ENCODE assay signal across 26 cellular contexts in genomic region chr1:25222606-25223005, GRCh38. TPM values are rescaled to one million over a fixed set of nuclear protein-coding genes. Genes with fewer than 3 reads are reported as not detected.
DNase-seq lines count a peak whose midpoint lies in the region; ATAC-seq, FAIRE-seq and TF ChIP-seq lines count a peak whose summit lies in the region.
"Had no signal": no experiment of that assay in that cellular context is flagged by ENCODE, and none has a peak within 500 bp of the region (broad histone marks: within the 10 kb centered on the region; RNA-seq: fewer than 3 reads in every experiment).

No MANE protein-coding gene starts in this region.

- H3K27me3 ChIP-seq in breast epithelium = no peaks in the 10 kb centered on the region
- no peaks in the 10 kb centered on the region for H3K27me3 ChIP-seq in PC-3 (ENCODE audit: low read length)
- H3K27me3 ChIP-seq in K562 (ENCODE audit: control insufficient read depth in 2 of 2, insufficient read depth in 2 of 2, low read length in 2 of 2) = no peaks in the 10 kb centered on the region
- no peaks in the 10 kb centered on the region for H3K27me3 ChIP-seq in endothelial cell of umbilical vein (ENCODE audit: control insufficient read depth in 2 of 2, insufficient read depth in 2 of 2, low read length in 2 of 2)
- H3K27me3 ChIP-seq: BE2C; BLaER1 treated with 17β-estradiol and CSF1 and Interleukin-3, amounts not matched to agents 10 nM and 100 nM had no signal

- H3K4me2 ChIP-seq in PC-3 (ENCODE audit: low read length) = no peak overlapping the region
- no peak overlapping the region for H3K4me2 ChIP-seq in K562 (ENCODE audit: insufficient read depth, low read length)
- H3K4me2 ChIP-seq in endothelial cell of umbilical vein (ENCODE audit: insufficient read depth, low read length) = no peak overlapping the region
- H3K4me2 ChIP-seq: BLaER1 treated with 17β-estradiol and CSF1 and Interleukin-3, amounts not matched to agents 10 nM and 100 nM had no signal

- TF ChIP-seq EP300 in K562 (IDR thresholded peaks at IDR 0.05; ENCODE audit: low read length) = no peak

- DNase-seq in MCF 10A (ENCODE audit: unreplicated experiment) (no peak), breast epithelium (ENCODE audit: low spot score in 2 of 2) (no peak), PC-3 (no peak), K562 (ENCODE audit: extremely low read depth in 1 of 4, low spot score in 3 of 4) (no peak), endothelial cell of umbilical vein (ENCODE audit: low read depth, low spot score) (no peak), NCI-H524 (lab: John Stamatoyannopoulos, UW) (no peak), ACHN (no peak)
- DNase-seq: AML-193; BE2C; Calu3; CD4-positive, alpha-beta T cell; CD8-positive, alpha-beta memory T cell; DMS53; DMS79 treated with DMSO at 0.1 percent for 48 hours; GF-D8; GM23248; H7; HCEC 1CT had no signal

- H3K27me3 Mint-ChIP-seq in MCF 10A (ENCODE audit: insufficient read depth, unreplicated experiment) = no peaks in the 10 kb centered on the region
- H3K27me3 Mint-ChIP-seq: CD4-positive, alpha-beta T cell; CD8-positive, alpha-beta memory T cell had no signal

- H3K4me1 ChIP-seq in breast epithelium = no peaks in the 10 kb centered on the region
- no peaks in the 10 kb centered on the region for H3K4me1 ChIP-seq in PC-3 (ENCODE audit: insufficient read depth, low read length)
- H3K4me1 ChIP-seq in K562 (replicated peaks in 1 of 2; ENCODE audit: control insufficient read depth in 2 of 2, insufficient read depth in 2 of 2, low read length in 2 of 2) = peaks cover 0 to 9% of the 10 kb centered on the region in 2 experiments; a peak in 3 of 5 replicates
- peaks cover 4% of the 10 kb centered on the region for H3K4me1 ChIP-seq in endothelial cell of umbilical vein (ENCODE audit: control insufficient read depth, extremely low read depth, insufficient read depth, low read length)
- H3K4me1 ChIP-seq: BE2C had no signal

- no peak overlapping the region for H3K27ac ChIP-seq in breast epithelium
- no peak overlapping the region for H3K27ac ChIP-seq in PC-3 (ENCODE audit: low read length)
- H3K27ac ChIP-seq in K562 (ENCODE audit: extremely low read depth, low read depth, low read length) = no peak overlapping the region
- H3K27ac ChIP-seq in endothelial cell of umbilical vein (ENCODE audit: insufficient read depth, low read depth, low read length) = no peak overlapping the region
- H3K27ac ChIP-seq: 22Rv1; BLaER1 treated with 17β-estradiol and CSF1 and Interleukin-3, amounts not matched to agents 10 nM and 100 nM; GM23248 had no signal

- TF ChIP-seq CTCF in MCF 10A (IDR thresholded peaks at IDR 0.05; ENCODE audit: unreplicated experiment) (no peak), breast epithelium (IDR thresholded peaks at IDR 0.05) (no peak), PC-3 (conservative IDR thresholded peaks at IDR 0.05; ENCODE audit: low read depth, low read length) (no peak), K562 (IDR thresholded peaks at IDR 0.05 in 2 of 3, conservative IDR thresholded peaks at IDR 0.05 in 1 of 3; ENCODE audit: insufficient read depth in 2 of 3, low read depth in 1 of 3, low read length in 3 of 3) (no peak), endothelial cell of umbilical vein (IDR thresholded peaks at IDR 0.05; ENCODE audit: extremely low read depth in 1 of 2, insufficient read depth in 1 of 2, low read depth in 1 of 2, low read length in 2 of 2) (no peak)

- no peak for TF ChIP-seq POLR2A in breast epithelium (IDR thresholded peaks at IDR 0.05)
- no peak for TF ChIP-seq POLR2A in K562 (conservative IDR thresholded peaks at IDR 0.05)
- TF ChIP-seq POLR2A in endothelial cell of umbilical vein (IDR thresholded peaks at IDR 0.05; ENCODE audit: low read depth, low read length) = no peak

- H3K9me3 ChIP-seq in breast epithelium (no peaks in the 10 kb centered on the region), PC-3 (ENCODE audit: low read length) (no peaks in the 10 kb centered on the region), K562 (replicated peaks; ENCODE audit: control insufficient read depth, insufficient read depth, low read depth, low read length) (no peaks in the 10 kb centered on the region), endothelial cell of umbilical vein (replicated peaks; ENCODE audit: control insufficient read depth, insufficient read depth, low read length) (no peaks in the 10 kb centered on the region)
- H3K9me3 ChIP-seq: BE2C; BLaER1 treated with 17β-estradiol and CSF1 and Interleukin-3, amounts not matched to agents 10 nM and 100 nM had no signal

- H3K4me1 Mint-ChIP-seq in MCF 10A (ENCODE audit: insufficient read depth, unreplicated experiment) = no peaks in the 10 kb centered on the region
- H3K4me1 Mint-ChIP-seq: CD14-positive monocyte had no signal

- H3K79me2 ChIP-seq in PC-3 (ENCODE audit: low read length) = no peaks in the 10 kb centered on the region
- H3K79me2 ChIP-seq in K562 (ENCODE audit: control insufficient read depth, insufficient read depth, low read length) = no peaks in the 10 kb centered on the region
- H3K79me2 ChIP-seq in endothelial cell of umbilical vein (ENCODE audit: control insufficient read depth, insufficient read depth, low read length) = no peaks in the 10 kb centered on the region

- CTCF ChIA-PET in MCF 10A (lab: Yijun Ruan, JAX) (interaction anchor here (0.6 to 0.7 kb wide), 2 partner anchors 39 to 186 kb away, joined by 3 read pairs; no protein-coding TSS in a partner anchor), PC-3 (lab: Charles Lee) (no interaction called here), K562 (lab: Yijun Ruan, JAX; ENCODE audit: low intra/inter-chr PET ratio) (no interaction called here), endothelial cell of umbilical vein (lab: Charles Lee) (interaction anchor here (0.6 to 2.2 kb wide), 2 partner anchors 9 to 16 kb away, joined by 4 to 5 read pairs; partner anchors contain the start of gene SYF2)

- dilution Hi-C loops in endothelial cell of umbilical vein (cut with MboI; ENCODE audit: extremely low pct_ligation_motif_present, low sequenced_read_pairs) = no loop called here

- H3F3A ChIP-seq in PC-3 (ENCODE audit: low read length, unreplicated experiment) = no peaks in the 10 kb centered on the region

- H3K36me3 ChIP-seq in breast epithelium (no peaks in the 10 kb centered on the region), PC-3 (ENCODE audit: low read depth, low read length) (peaks cover 38% of the 10 kb centered on the region), K562 (ENCODE audit: control insufficient read depth, insufficient read depth, low read length) (peaks cover 56% of the 10 kb centered on the region), endothelial cell of umbilical vein (ENCODE audit: control insufficient read depth in 2 of 2, extremely low read depth in 1 of 2, insufficient read depth in 2 of 2, low read length in 2 of 2) (peaks cover 12 to 18% of the 10 kb centered on the region in 2 experiments)
- H3K36me3 ChIP-seq: BE2C had no signal

- BruUV-seq in MCF 10A (replicated peaks; lab: Mats Ljungman, UMichigan) (TSS peak; percentile 67), PC-3 (replicated peaks; lab: Mats Ljungman, UMichigan) (TSS peak; percentile 16), K562 (replicated peaks; lab: Mats Ljungman, UMichigan) (TSS peak; percentile 21), endothelial cell of umbilical vein (replicated peaks; lab: Mats Ljungman, UMichigan) (TSS peak; percentile 17)

- no peaks in the 10 kb centered on the region for H3K9me3 Mint-ChIP-seq in MCF 10A (ENCODE audit: unreplicated experiment)
- H3K9me3 Mint-ChIP-seq: CD14-positive monocyte; CD4-positive, alpha-beta T cell; CD8-positive, alpha-beta memory T cell had no signal

- POLR2A ChIA-PET in MCF 10A (lab: Yijun Ruan, JAX) (interaction anchor here (0.9 to 1.3 kb wide), 2 partner anchors 10 to 12 kb away, joined by 3 to 8 read pairs; partner anchors contain the start of gene SYF2), PC-3 (lab: Charles Lee; ENCODE audit: unreplicated experiment) (interaction anchor here (0.6 kb wide), 1 partner anchor 147 kb away, joined by 3 read pairs; no protein-coding TSS in a partner anchor), K562 (lab: Yijun Ruan, JAX) (interaction anchor here (1.2 to 13.3 kb wide), 4 partner anchors 8 to 25 kb away, joined by 4 to 113 read pairs (median 5); partner anchors contain the start of genes RSRP1 and SYF2), endothelial cell of umbilical vein (lab: Charles Lee) (interaction anchor here (0.6 kb wide), 1 partner anchor 344 kb away, joined by 6 read pairs; no protein-coding TSS in a partner anchor)

- H4K20me1 ChIP-seq in PC-3 (ENCODE audit: low read length) = no peaks in the 10 kb centered on the region
- H4K20me1 ChIP-seq in K562 (replicated peaks; ENCODE audit: control insufficient read depth, insufficient read depth, low read length) = no peaks in the 10 kb centered on the region
- H4K20me1 ChIP-seq in endothelial cell of umbilical vein (replicated peaks; ENCODE audit: control insufficient read depth, extremely low read depth, insufficient read depth, low read length) = no peaks in the 10 kb centered on the region

- no peak overlapping the region for H3K4me3 ChIP-seq in breast epithelium
- no peak overlapping the region for H3K4me3 ChIP-seq in PC-3 (ENCODE audit: low read length)
- no peak overlapping the region for H3K4me3 ChIP-seq in K562
- no peak overlapping the region for H3K4me3 ChIP-seq in endothelial cell of umbilical vein (replicated peaks in 1 of 3; ENCODE audit: insufficient read depth in 1 of 3, low read depth in 1 of 3, low read length in 3 of 3)
- H3K4me3 ChIP-seq: BLaER1 treated with 17β-estradiol and CSF1 and Interleukin-3, amounts not matched to agents 10 nM and 100 nM; GM23248 had no signal

- no peak overlapping the region for H3K27ac Mint-ChIP-seq in MCF 10A (ENCODE audit: low read depth, unreplicated experiment)
- H3K27ac Mint-ChIP-seq: CD4-positive, alpha-beta T cell had no signal

- ATAC-seq in PC-3 = no peak
- ATAC-seq in K562 = no peak
- no peak for ATAC-seq in HG03280 (IDR thresholded peaks at IDR 0.05; ENCODE audit: unreplicated experiment)

- no peak overlapping the region for H2AFZ ChIP-seq in PC-3 (ENCODE audit: low read length)
- H2AFZ ChIP-seq in K562 (ENCODE audit: low read depth, low read length) = no peak overlapping the region
- H2AFZ ChIP-seq in endothelial cell of umbilical vein (ENCODE audit: low read depth, low read length) = no peak overlapping the region
- H2AFZ ChIP-seq: GM23248 had no signal

- no peaks in the 10 kb centered on the region for H3K9me2 ChIP-seq in PC-3 (replicated peaks; ENCODE audit: low read length)

- no peak for FAIRE-seq in K562 (lab: Jason Lieb, UNC)
- FAIRE-seq in endothelial cell of umbilical vein (lab: Jason Lieb, UNC) = no peak
- FAIRE-seq: GM12892, H1 had no signal

- 82% methylated on average over 4 of the region's 4 CpGs for WGBS in K562 (ENCODE audit: insufficient coverage, low coverage, missing lambda C conversion rate)

- H3K9ac ChIP-seq in PC-3 (ENCODE audit: low read length) (no peak overlapping the region), K562 (ENCODE audit: insufficient read depth in 1 of 2, low read depth in 2 of 2, low read length in 2 of 2) (no peak overlapping the region), endothelial cell of umbilical vein (replicated peaks; ENCODE audit: extremely low read depth, insufficient read depth, low read length) (no peak overlapping the region)
- H3K9ac ChIP-seq: BLaER1 treated with 17β-estradiol and CSF1 and Interleukin-3, amounts not matched to agents 10 nM and 100 nM; GM23248 had no signal

- TF ChIP-seq RAD21 in K562 (CRISPR knock-in tag; conservative IDR thresholded peaks at IDR 0.05 in 1 of 2, IDR thresholded peaks at IDR 0.05 in 1 of 2) = no peak

- in situ Hi-C loops in K562 (cut with MboI) (no loop called here), ACHN (cut with HindIII; ENCODE audit: low pct_ligation_motif_present, low pct_unique_long_range_greater_than_20kb, low sequenced_read_pairs) (no loop called here)

- H3K4me3 Mint-ChIP-seq in MCF 10A (ENCODE audit: unreplicated experiment) = no peak overlapping the region
- H3K4me3 Mint-ChIP-seq: CD14-positive monocyte; CD4-positive, alpha-beta T cell; CD8-positive, alpha-beta memory T cell had no signal

- H3K36me3 Mint-ChIP-seq in MCF 10A (ENCODE audit: insufficient read depth, unreplicated experiment) = peaks cover 82% of the 10 kb centered on the region

- intact Hi-C loops in MCF 10A (cut with micrococcal nuclease) = no loop called here
- intact Hi-C loops in breast epithelium (cut with DNase I; ENCODE audit: low total_unique reads) = no loop called here
- intact Hi-C loops in PC-3 (cut with micrococcal nuclease) = no loop called here
- intact Hi-C loops in K562 (cut with micrococcal nuclease) = no loop called here
- intact Hi-C loops in endothelial cell of umbilical vein (cut with micrococcal nuclease) = no loop called here

- no peaks in the 10 kb centered on the region for H3K9me1 ChIP-seq in K562 (ENCODE audit: control insufficient read depth, insufficient read depth, low read length)
- no peaks in the 10 kb centered on the region for H3K9me1 ChIP-seq in endothelial cell of umbilical vein (replicated peaks; ENCODE audit: control insufficient read depth, extremely low read depth, insufficient read depth, low read length)

RNA-seq across cellular contexts. Expression of gene SYF2, which starts 9.7 kb away (rescaled TPM):
- total RNA-seq in MCF 10A (2022) = 40.5 and 43.0 TPM in 2 replicates
- 10 to 100 TPM; 61.3 to 85.0 (median 83.6) TPM for total RNA-seq in breast epithelium
- 29.8 and 31.0 TPM in 2 replicates for total RNA-seq in PC-3 (2014; rRNA removed)
- total RNA-seq in K562 (2011; cell fraction: chromatin; rRNA removed; ENCODE audit: low replicate concordance) = 15.7 and 26.6 TPM in 2 replicates
- total RNA-seq in K562 (2011; cell fraction: nucleolus; rRNA removed) = 12.9 and 16.7 TPM in 2 replicates
- total RNA-seq in K562 (2011; cell fraction: nucleoplasm; rRNA removed) = 22.2 and 24.0 TPM in 2 replicates
- total RNA-seq in K562 (2014; rRNA removed) = 38.2 and 43.2 TPM in 2 replicates
- total RNA-seq in K562 (2014; rRNA removed; fragmentation: Illumina TruSeq; extraction: Trizol) = 59.3 and 80.6 TPM in 2 replicates
- 51.2 and 54.6 TPM in 2 replicates for total RNA-seq in K562 (2015; rRNA removed; fragmentation: Illumina TruSeq; extraction: Trizol)
- 27.5 and 35.6 TPM in 2 replicates for total RNA-seq in K562 (2021)
- 33.7 and 36.5 TPM in 2 replicates for polyA plus RNA-seq in K562 (2011; rRNA removed)
- polyA plus RNA-seq in K562 (2011; cell fraction: cytosol; rRNA removed) = 3.4 and 12.2 TPM in 2 replicates
- 5.5 and 9.8 TPM in 2 replicates for polyA plus RNA-seq in K562 (2011; cell fraction: nucleus; rRNA removed)
- 51.2 and 71.0 TPM in 2 replicates for polyA plus RNA-seq in K562 (2012)
- 66.5 and 80.2 TPM in 2 replicates for polyA plus RNA-seq in K562 (2014; fragmentation: Illumina TruSeq; extraction: Trizol)
- 10 to 100 TPM; 20.9 to 21.9 TPM for polyA plus RNA-seq in K562 (2014; fragmentation: Nextera tagmentation; extraction: Ambion mirVana)
- 52.5 and 69.0 TPM in 2 replicates for polyA plus RNA-seq in K562 (2014; rRNA removed)
- polyA minus RNA-seq in K562 (2011; rRNA and poly(A)+ RNA removed) = 13.7 and 20.1 TPM in 2 replicates
- 5.4 and 7.2 TPM in 2 replicates for polyA minus RNA-seq in K562 (2011; cell fraction: cytosol; rRNA and poly(A)+ RNA removed)
- 6.5 and 14.8 TPM in 2 replicates for polyA minus RNA-seq in K562 (2011; cell fraction: nucleus; rRNA and poly(A)+ RNA removed)
- 38.0 and 40.2 TPM in 2 replicates for total RNA-seq in endothelial cell of umbilical vein
- polyA plus RNA-seq in endothelial cell of umbilical vein = 5.9 and 9.3 TPM in 2 replicates
- 25.7 and 27.4 TPM in 2 replicates for polyA plus RNA-seq in endothelial cell of umbilical vein (2011; cell fraction: cytosol; rRNA removed)
- 11.3 and 16.2 TPM in 2 replicates for polyA plus RNA-seq in endothelial cell of umbilical vein (2011; cell fraction: nucleus; rRNA removed)
- polyA plus RNA-seq in endothelial cell of umbilical vein (2012) = 35.8 and 50.8 TPM in 2 replicates
- polyA minus RNA-seq in endothelial cell of umbilical vein = 4.9 and 5.9 TPM in 2 replicates
- 6.2 TPM for polyA minus RNA-seq in endothelial cell of umbilical vein (2011; cell fraction: cytosol; rRNA and poly(A)+ RNA removed)
- polyA minus RNA-seq in endothelial cell of umbilical vein (2011; cell fraction: nucleus; rRNA and poly(A)+ RNA removed) = 11.2 and 11.4 TPM in 2 replicates

RNA-seq across cellular contexts. Expression of gene RSRP1, which starts 24.6 kb away (rescaled TPM):
- 77.2 and 86.4 TPM in 2 replicates for total RNA-seq in MCF 10A (2022)
- total RNA-seq in breast epithelium = 100 to 1,000 TPM; 155 to 215 (median 164) TPM
- 46.8 and 49.4 TPM in 2 replicates for total RNA-seq in PC-3 (2014; rRNA removed)
- 639 and 767 TPM in 2 replicates for total RNA-seq in K562 (2011; cell fraction: chromatin; rRNA removed; ENCODE audit: low replicate concordance)
- total RNA-seq in K562 (2011; cell fraction: nucleolus; rRNA removed) = 540 and 629 TPM in 2 replicates
- total RNA-seq in K562 (2011; cell fraction: nucleoplasm; rRNA removed) = 507 and 548 TPM in 2 replicates
- 130 and 138 TPM in 2 replicates for total RNA-seq in K562 (2014; rRNA removed)
- 180 and 197 TPM in 2 replicates for total RNA-seq in K562 (2014; rRNA removed; fragmentation: Illumina TruSeq; extraction: Trizol)
- 164 and 183 TPM in 2 replicates for total RNA-seq in K562 (2015; rRNA removed; fragmentation: Illumina TruSeq; extraction: Trizol)
- 146 and 159 TPM in 2 replicates for total RNA-seq in K562 (2021)
- 195 and 220 TPM in 2 replicates for polyA plus RNA-seq in K562 (2011; rRNA removed)
- 55.7 and 97.9 TPM in 2 replicates for polyA plus RNA-seq in K562 (2011; cell fraction: cytosol; rRNA removed)
- polyA plus RNA-seq in K562 (2011; cell fraction: nucleus; rRNA removed) = 585 and 591 TPM in 2 replicates
- polyA plus RNA-seq in K562 (2012) = 148 and 265 TPM in 2 replicates
- 96.2 and 113 TPM in 2 replicates for polyA plus RNA-seq in K562 (2014; fragmentation: Illumina TruSeq; extraction: Trizol)
- polyA plus RNA-seq in K562 (2014; fragmentation: Nextera tagmentation; extraction: Ambion mirVana) = 10 to 100 TPM; 27.2 to 35.0 TPM
- polyA plus RNA-seq in K562 (2014; rRNA removed) = 237 and 283 TPM in 2 replicates
- polyA minus RNA-seq in K562 (2011; rRNA and poly(A)+ RNA removed) = 155 and 167 TPM in 2 replicates
- 71.5 and 87.6 TPM in 2 replicates for polyA minus RNA-seq in K562 (2011; cell fraction: cytosol; rRNA and poly(A)+ RNA removed)
- polyA minus RNA-seq in K562 (2011; cell fraction: nucleus; rRNA and poly(A)+ RNA removed) = 323 and 418 TPM in 2 replicates
- total RNA-seq in endothelial cell of umbilical vein = 99.4 and 102 TPM in 2 replicates
- 42.5 and 50.5 TPM in 2 replicates for polyA plus RNA-seq in endothelial cell of umbilical vein
- polyA plus RNA-seq in endothelial cell of umbilical vein (2011; cell fraction: cytosol; rRNA removed) = 18.4 and 30.7 TPM in 2 replicates
- polyA plus RNA-seq in endothelial cell of umbilical vein (2011; cell fraction: nucleus; rRNA removed) = 345 and 504 TPM in 2 replicates
- 41.7 and 54.9 TPM in 2 replicates for polyA plus RNA-seq in endothelial cell of umbilical vein (2012)
- 64.9 and 68.5 TPM in 2 replicates for polyA minus RNA-seq in endothelial cell of umbilical vein
- polyA minus RNA-seq in endothelial cell of umbilical vein (2011; cell fraction: cytosol; rRNA and poly(A)+ RNA removed) = 24.6 TPM
- polyA minus RNA-seq in endothelial cell of umbilical vein (2011; cell fraction: nucleus; rRNA and poly(A)+ RNA removed) = 135 and 169 TPM in 2 replicates

RNA-seq across cellular contexts. Expression of gene RHD, which starts 49.7 kb away (rescaled TPM):
- total RNA-seq in MCF 10A (2022) (not detected in 2 replicates), breast epithelium (not detected), PC-3 (2014; rRNA removed) (not detected in 2 replicates), K562 (2014; rRNA removed) (9.4 and 12.8 TPM in 2 replicates), K562 (2014; rRNA removed; fragmentation: Illumina TruSeq; extraction: Trizol) (12.2 and 15.7 TPM in 2 replicates), K562 (2015; rRNA removed; fragmentation: Illumina TruSeq; extraction: Trizol) (11.8 and 13.0 TPM in 2 replicates), K562 (2021) (17.5 and 17.8 TPM in 2 replicates), endothelial cell of umbilical vein (not detected in 2 replicates)
- 50.0 and 64.3 TPM in 2 replicates for total RNA-seq in K562 (2011; cell fraction: chromatin; rRNA removed; ENCODE audit: low replicate concordance)
- total RNA-seq in K562 (2011; cell fraction: nucleolus; rRNA removed) = 69.5 and 85.3 TPM in 2 replicates
- total RNA-seq in K562 (2011; cell fraction: nucleoplasm; rRNA removed) = 63.5 and 69.1 TPM in 2 replicates
- polyA plus RNA-seq in K562 (2011; rRNA removed) (15.0 and 28.8 TPM in 2 replicates), K562 (2014; fragmentation: Illumina TruSeq; extraction: Trizol) (13.5 and 13.6 TPM in 2 replicates), K562 (2014; fragmentation: Nextera tagmentation; extraction: Ambion mirVana) (10 to 100 TPM; 32.4 TPM), K562 (2014; rRNA removed) (8.8 and 9.1 TPM in 2 replicates), endothelial cell of umbilical vein (not detected in 2 replicates)
- polyA plus RNA-seq in K562 (2011; cell fraction: cytosol; rRNA removed) = 15.4 and 22.6 TPM in 2 replicates
- polyA plus RNA-seq in K562 (2011; cell fraction: nucleus; rRNA removed) = 16.8 and 18.6 TPM in 2 replicates
- polyA plus RNA-seq in K562 (2012) = 13.8 and 23.5 TPM in 2 replicates
- 58.4 and 72.4 TPM in 2 replicates for polyA minus RNA-seq in K562 (2011; rRNA and poly(A)+ RNA removed)
- 17.1 and 20.4 TPM in 2 replicates for polyA minus RNA-seq in K562 (2011; cell fraction: cytosol; rRNA and poly(A)+ RNA removed)
- 16.2 and 28.3 TPM in 2 replicates for polyA minus RNA-seq in K562 (2011; cell fraction: nucleus; rRNA and poly(A)+ RNA removed)
- not detected in 2 replicates for polyA plus RNA-seq in endothelial cell of umbilical vein (2011; cell fraction: cytosol; rRNA removed)
- not detected in 2 replicates for polyA plus RNA-seq in endothelial cell of umbilical vein (2011; cell fraction: nucleus; rRNA removed)
- polyA plus RNA-seq in endothelial cell of umbilical vein (2012) = 0.10 and 0.17 TPM in 2 replicates
- 1.2 and 5.0 TPM in 2 replicates for polyA minus RNA-seq in endothelial cell of umbilical vein
- not detected for polyA minus RNA-seq in endothelial cell of umbilical vein (2011; cell fraction: cytosol; rRNA and poly(A)+ RNA removed)
- polyA minus RNA-seq in endothelial cell of umbilical vein (2011; cell fraction: nucleus; rRNA and poly(A)+ RNA removed) = not detected in 2 replicates
- total RNA-seq: Calu3; CD4-positive, alpha-beta T cell; CD8-positive, alpha-beta memory T cell; Daoy; G401; GM23248; H1 had no signal

Comparison
In these comparisons a context has a peak if more than half of its experiments do, and no peak if none do; other contexts are left out.
1. RNA of gene RHD, which starts 49.7 kb away (total RNA-seq): 9.4 to 85.3 TPM in K562; not detected in MCF 10A, not detected in breast epithelium, not detected in PC-3 and not detected in endothelial cell of umbilical vein; every median in the first group is over 10 times any median in the second.
2. CTCF ChIA-PET loops: an anchor here in MCF 10A (0.6 to 0.7 kb wide) and endothelial cell of umbilical vein (0.6 to 2.2 kb wide); none called in PC-3 and K562.